Comparison of ENCODE assay signal across 8 cellular contexts in genomic region chrX:123731258-123731986, GRCh38. TPM values are rescaled to one million over a fixed set of nuclear protein-coding genes. Genes with fewer than 3 reads are reported as not detected.
A peak's percentile ranks its signal among the peaks of the same experiment; 100 is the strongest.
DNase-seq lines count a peak whose midpoint lies in the region; TF ChIP-seq lines count a peak whose summit lies in the region.

No MANE protein-coding gene starts in this region.

- H3K4me3 ChIP-seq in DOHH2 (ENCODE audit: low read length) (peak overlapping the region; percentile 84), NB4 (ENCODE audit: low read depth, low read length) (peak overlapping the region; percentile 80), ascending aorta (peak overlapping the region; percentile 61 to 67), kidney epithelial cell (ENCODE audit: low read depth, low read length) (peak overlapping the region; percentile 67)

- no peak for TF ChIP-seq POLR2A in NB4 (IDR thresholded peaks at IDR 0.05; ENCODE audit: extremely low read depth, insufficient read length)

- DNase-seq in NB4 (ENCODE audit: low read depth) (peak; percentile 69), ascending aorta (ENCODE audit: low spot score in 2 of 2) (no peak), kidney epithelial cell (ENCODE audit: low read depth) (no peak), NCI-H774 (lab: John Stamatoyannopoulos, UW) (no peak), OCI-M2 (lab: John Stamatoyannopoulos, UW; ENCODE audit: unreplicated experiment) (no peak), NCI-H446 treated with DMSO at 0.1 percent for 48 hours (lab: John Stamatoyannopoulos, UW) (no peak)

- peak overlapping the region; percentile 93 for H3K27ac Mint-ChIP-seq in stimulated activated naive CD8-positive, alpha-beta T cell treated with anti-CD3 and anti-CD28 coated beads, Interleukin-15, Interleukin-2, amounts not matched to agents 100 ng/mL and 50 ng/mL, for 24 hours

- H3K27me3 ChIP-seq in DOHH2 (ENCODE audit: control insufficient read depth, low read length) (no peaks in the 10 kb centered on the region), ascending aorta (no peaks in the 10 kb centered on the region), kidney epithelial cell (ENCODE audit: control insufficient read depth, insufficient read depth, low read length) (no peaks in the 10 kb centered on the region)

- no peaks in the 10 kb centered on the region for H3K9me3 Mint-ChIP-seq in stimulated activated naive CD8-positive, alpha-beta T cell treated with anti-CD3 and anti-CD28 coated beads, Interleukin-15, Interleukin-2, amounts not matched to agents 100 ng/mL and 50 ng/mL, for 24 hours

- intact Hi-C loops in ascending aorta (cut with DNase I), result loop anchor here (10.0 kb wide), 1 partner anchor 233 kb away; the partner anchor contains the start of gene STAG2

- TF ChIP-seq CTCF in DOHH2 (IDR thresholded peaks at IDR 0.05; ENCODE audit: low read depth, low read length, poor library complexity, severe bottlenecking) (no peak), NB4 (IDR thresholded peaks at IDR 0.05; ENCODE audit: low read depth, low read length) (no peak), ascending aorta (IDR thresholded peaks at IDR 0.05) (no peak), kidney epithelial cell (IDR thresholded peaks at IDR 0.05; ENCODE audit: insufficient read depth, low read length, poor library complexity, severe bottlenecking) (no peak)

- no peaks in the 10 kb centered on the region for H3K27me3 Mint-ChIP-seq in stimulated activated naive CD8-positive, alpha-beta T cell treated with anti-CD3 and anti-CD28 coated beads, Interleukin-15, Interleukin-2, amounts not matched to agents 100 ng/mL and 50 ng/mL, for 24 hours

- peaks cover 3% of the 10 kb centered on the region; the same call in 1 of the 2 replicates for H4K20me1 ChIP-seq in DOHH2 (ENCODE audit: control insufficient read depth, insufficient read depth, low read depth, low read length)

- peak overlapping the region; percentile 95 for H3K4me3 Mint-ChIP-seq in stimulated activated naive CD8-positive, alpha-beta T cell treated with anti-CD3 and anti-CD28 coated beads, Interleukin-15, Interleukin-2, amounts not matched to agents 100 ng/mL and 50 ng/mL, for 24 hours

- H3K4me2 ChIP-seq in DOHH2 (ENCODE audit: low read length), result peak overlapping the region; percentile 80

- H3K4me1 Mint-ChIP-seq in stimulated activated naive CD8-positive, alpha-beta T cell treated with anti-CD3 and anti-CD28 coated beads, Interleukin-15, Interleukin-2, amounts not matched to agents 100 ng/mL and 50 ng/mL, for 24 hours (ENCODE audit: low read depth), result peaks cover 39% of the 10 kb centered on the region

- H3K36me3 Mint-ChIP-seq in stimulated activated naive CD8-positive, alpha-beta T cell treated with anti-CD3 and anti-CD28 coated beads, Interleukin-15, Interleukin-2, amounts not matched to agents 100 ng/mL and 50 ng/mL, for 24 hours (ENCODE audit: low read depth), result no peaks in the 10 kb centered on the region

- H3K79me2 ChIP-seq in DOHH2 (ENCODE audit: control insufficient read depth, low read length), result peaks cover 69% of the 10 kb centered on the region

- H3K27ac ChIP-seq in DOHH2 (ENCODE audit: low read depth, low read length), result peak overlapping the region; percentile 55
- H3K27ac ChIP-seq in ascending aorta, result peak overlapping the region; percentile 80 to 81

- H3K9me3 ChIP-seq in DOHH2 (ENCODE audit: control insufficient read depth, insufficient read depth, low read length) (no peaks in the 10 kb centered on the region), ascending aorta (no peaks in the 10 kb centered on the region)

- peaks cover 44% of the 10 kb centered on the region for H3K4me1 ChIP-seq in DOHH2 (ENCODE audit: control insufficient read depth, low read length)
- no peaks in the 10 kb centered on the region for H3K4me1 ChIP-seq in ascending aorta

- H3F3A ChIP-seq in DOHH2 (ENCODE audit: control insufficient read depth, insufficient read depth), result no peaks in the 10 kb centered on the region; the same call in 1 of the 2 replicates

- H3K9me2 ChIP-seq in DOHH2 (replicated peaks; ENCODE audit: control insufficient read depth, low read length), result no peaks in the 10 kb centered on the region

- H3K36me3 ChIP-seq in DOHH2 (ENCODE audit: control insufficient read depth, low read length), result peaks cover 47% of the 10 kb centered on the region
- no peaks in the 10 kb centered on the region for H3K36me3 ChIP-seq in ascending aorta
- no peaks in the 10 kb centered on the region for H3K36me3 ChIP-seq in kidney epithelial cell (ENCODE audit: control insufficient read depth, insufficient read depth, low read length)

RNA-seq across cellular contexts. Expression of gene THOC2, which starts 1.4 kb away (rescaled TPM):
- total RNA-seq in ascending aorta (33.5 TPM), kidney epithelial cell (42.7 and 52.1 TPM in 2 replicates)
